In the genomic region with DNA sequence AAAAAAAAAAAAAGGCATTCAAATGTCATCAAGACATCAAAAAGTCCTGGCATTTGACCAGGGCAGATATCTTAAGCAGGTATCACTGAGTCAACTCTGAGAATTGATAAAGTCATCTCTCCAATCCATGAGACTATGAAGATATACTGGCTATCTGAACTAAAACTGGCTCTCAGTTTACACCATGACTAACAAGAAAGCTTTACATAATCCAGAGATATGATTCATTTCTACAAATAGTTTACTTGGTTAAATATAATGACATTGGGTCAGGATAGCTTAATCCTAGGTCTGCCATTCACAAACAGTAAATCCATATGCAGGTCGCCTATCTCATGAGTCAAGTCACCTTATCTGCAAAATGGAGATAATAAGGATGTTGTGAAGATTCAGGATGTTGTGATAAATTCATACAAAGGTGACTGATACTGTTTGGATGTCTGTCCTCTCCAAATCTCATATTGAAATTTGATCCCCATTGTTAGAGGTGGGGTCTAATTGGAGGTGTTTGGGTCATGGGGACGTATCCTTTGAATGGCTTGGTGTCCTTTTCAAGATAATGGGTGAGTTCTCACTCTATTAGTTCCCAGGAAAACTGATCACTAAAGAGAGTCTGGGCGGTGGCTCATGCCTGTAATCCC, we compare ENCODE assay signal across 25 cellular contexts.
A peak's percentile ranks its signal among the peaks of the same experiment; 100 is the strongest.
DNase-seq lines count a peak whose midpoint lies in the region; ATAC-seq and TF ChIP-seq lines count a peak whose summit lies in the region.
"Had no signal": no experiment of that assay in that cellular context is flagged by ENCODE, and none has a peak within 500 bp of the region (broad histone marks: within the 10 kb centered on the region; RNA-seq: fewer than 3 reads in every experiment).

No MANE protein-coding gene starts in this region.

- H3K27me3 ChIP-seq in SK-N-SH (ENCODE audit: insufficient read depth), result no peaks in the 10 kb centered on the region

- H3F3A ChIP-seq in SK-N-SH (replicated peaks; ENCODE audit: insufficient read depth), result peaks cover 4% of the 10 kb centered on the region

- TF ChIP-seq RAD21 in SK-N-SH (IDR thresholded peaks at IDR 0.05; ENCODE audit: low read length), result no peak

- no peak overlapping the region for H3K27ac ChIP-seq in SK-N-SH (ENCODE audit: low read depth in 2 of 2, low read length in 1 of 2)
- H3K27ac ChIP-seq: 22Rv1, C4-2B, KMS-11, PC-9 had no signal

- POLR2A ChIA-PET in SK-N-SH (lab: Yijun Ruan, JAX), result no interaction called here

- CTCF ChIA-PET in SK-N-SH (lab: Yijun Ruan, JAX), result no interaction called here

- no peak for ATAC-seq in SK-N-SH treated with all-trans-retinoic acid at 6 μM for 48 hours
- no peak for ATAC-seq in HG03095 (IDR thresholded peaks at IDR 0.05; ENCODE audit: unreplicated experiment)
- no peak for ATAC-seq in effector memory CD8-positive, alpha-beta T cell (replicated peaks)

- H3K27ac Mint-ChIP-seq in effector memory CD8-positive, alpha-beta T cell, result no peak overlapping the region
- H3K27ac Mint-ChIP-seq: B cell; CD8-positive, alpha-beta memory T cell had no signal

- H3K27me3 Mint-ChIP-seq in effector memory CD8-positive, alpha-beta T cell, result no peaks in the 10 kb centered on the region
- H3K27me3 Mint-ChIP-seq: B cell; CD8-positive, alpha-beta memory T cell had no signal

- H3K36me3 Mint-ChIP-seq in effector memory CD8-positive, alpha-beta T cell (ENCODE audit: insufficient read depth), result peaks cover 3% of the 10 kb centered on the region

- H3K4me3 ChIP-seq in SK-N-SH (ENCODE audit: low read depth in 2 of 2, low read length in 1 of 2), result no peak overlapping the region
- no peak overlapping the region for H3K4me3 ChIP-seq in fibroblast of mammary gland (ENCODE audit: control insufficient read depth, low read depth, low read length)
- H3K4me3 ChIP-seq: PC-9 had no signal

- H3K4me2 ChIP-seq in SK-N-SH, result no peak overlapping the region
- H3K4me2 ChIP-seq: KMS-11, PC-9 had no signal

- no peaks in the 10 kb centered on the region for H3K9me3 ChIP-seq in SK-N-SH

- no peak overlapping the region for H3K9ac ChIP-seq in SK-N-SH
- H3K9ac ChIP-seq: KMS-11 had no signal

- 94% methylated on average over 3 of the region's 3 CpGs for WGBS in SK-N-SH (ENCODE audit: low lambda C conversion rate)

- H3K4me1 Mint-ChIP-seq in effector memory CD8-positive, alpha-beta T cell (ENCODE audit: low read depth in 2 of 2), result peaks cover 6 to 8% of the 10 kb centered on the region in 2 donors

- H3K36me3 ChIP-seq in SK-N-SH (replicated peaks in 1 of 2; ENCODE audit: control insufficient read depth in 1 of 2, insufficient read depth in 2 of 2, low read length in 1 of 2), result no peaks in the 10 kb centered on the region

- peaks cover 42% of the 10 kb centered on the region for H4K20me1 ChIP-seq in SK-N-SH (ENCODE audit: insufficient read depth)

- H3K4me1 ChIP-seq in SK-N-SH (ENCODE audit: control insufficient read depth in 1 of 2, insufficient read depth in 2 of 2, low read depth in 1 of 2, low read length in 1 of 2), result no peaks in the 10 kb centered on the region

- TF ChIP-seq CTCF in SK-N-SH (IDR thresholded peaks at IDR 0.05), result no peak
- no peak for TF ChIP-seq CTCF in fibroblast of mammary gland (conservative IDR thresholded peaks at IDR 0.05; ENCODE audit: control insufficient read depth, insufficient read depth, low read depth, low read length)

- H3K79me2 ChIP-seq in SK-N-SH (ENCODE audit: insufficient read depth), result peaks cover 83% of the 10 kb centered on the region

- DNase-seq in SK-N-SH (no peak), amniotic epithelial cell (ENCODE audit: low read depth) (peak; percentile 50), fibroblast of mammary gland (ENCODE audit: low read depth) (peak; percentile 39), NCI-H524 treated with DMSO at 0.1 percent for 48 hours (lab: John Stamatoyannopoulos, UW) (no peak), CD1c-positive myeloid dendritic cell (ENCODE audit: extremely low spot score) (no peak)
- no peak for DNase-seq in effector memory CD8-positive, alpha-beta T cell
- DNase-seq: Calu3; CD8-positive, alpha-beta memory T cell; DMS153; DND-41; H7; NCI-H1092; NCI-H1417 treated with DMSO at 0.1 percent for 48 hours; NCI-H1694 treated with DMSO at 0.1 percent for 48 hours; NCI-H446 treated with DMSO at 0.1 percent for 48 hours; NCI-H526 treated with DMSO at 0.1 percent for 48 hours; PC-9; SHP77 treated with DMSO at 0.1 percent for 48 hours; SW 1271 had no signal

- no peaks in the 10 kb centered on the region for H3K9me2 ChIP-seq in SK-N-SH

- TF ChIP-seq EP300 in SK-N-SH (IDR thresholded peaks at IDR 0.05; ENCODE audit: borderline replicate concordance in 1 of 2, low read depth in 1 of 2, low read length in 1 of 2), result no peak

- no peak overlapping the region for H3K4me3 Mint-ChIP-seq in effector memory CD8-positive, alpha-beta T cell
- H3K4me3 Mint-ChIP-seq: B cell; CD8-positive, alpha-beta memory T cell had no signal

- H3K9me3 Mint-ChIP-seq in effector memory CD8-positive, alpha-beta T cell, result no peaks in the 10 kb centered on the region
- H3K9me3 Mint-ChIP-seq: CD8-positive, alpha-beta memory T cell had no signal

- no peak overlapping the region for H2AFZ ChIP-seq in SK-N-SH (ENCODE audit: low read depth)
- H2AFZ ChIP-seq: PC-9 had no signal

TF ChIP-seq in SK-N-SH, 30 proteins besides CTCF, POLR2A, EP300 and RAD21:
- TF ChIP-seq PBX3 (IDR thresholded peaks at IDR 0.05), result 0 out of 2 replicates have a peak, but pooled peaks have one; percentile 5
- TF ChIP-seq USF2 (IDR thresholded peaks at IDR 0.05; ENCODE audit: borderline replicate concordance, low read depth, low read length), result no peak
- TF ChIP-seq RXRA (IDR thresholded peaks at IDR 0.05; ENCODE audit: borderline replicate concordance, low read depth), result no peak
- TF ChIP-seq RFX5 (IDR thresholded peaks at IDR 0.05; ENCODE audit: low read length), result no peak
- TF ChIP-seq NRF1 (IDR thresholded peaks at IDR 0.05; ENCODE audit: low read depth, low read length), result no peak
- TF ChIP-seq MEF2A (IDR thresholded peaks at IDR 0.05; ENCODE audit: borderline replicate concordance, low read depth), result no peak
- TF ChIP-seq RCOR1 (IDR thresholded peaks at IDR 0.05; ENCODE audit: low read length), result no peak
- no peak for TF ChIP-seq GABPA (IDR thresholded peaks at IDR 0.05; ENCODE audit: low read depth)
- no peak for TF ChIP-seq ELF1 (IDR thresholded peaks at IDR 0.05)
- peak; percentile 21; the same call in 1 of the 2 replicates for TF ChIP-seq TCF12 (IDR thresholded peaks at IDR 0.05)
- TF ChIP-seq GATA2 (CRISPR knock-in tag; IDR thresholded peaks at IDR 0.05), result no peak
- TF ChIP-seq SIN3A (IDR thresholded peaks at IDR 0.05; ENCODE audit: borderline replicate concordance, low read depth, low read length), result no peak

TF ChIP-seq in SK-N-SH treated with all-trans-retinoic acid at 6 μM for 48 hours, 23 proteins besides CTCF, POLR2A, EP300 and RAD21 (continues in another document):
- no peak for TF ChIP-seq PATZ1 (CRISPR knock-in tag; IDR thresholded peaks at IDR 0.05; ENCODE audit: borderline replicate concordance)
- TF ChIP-seq, protein P1, sequence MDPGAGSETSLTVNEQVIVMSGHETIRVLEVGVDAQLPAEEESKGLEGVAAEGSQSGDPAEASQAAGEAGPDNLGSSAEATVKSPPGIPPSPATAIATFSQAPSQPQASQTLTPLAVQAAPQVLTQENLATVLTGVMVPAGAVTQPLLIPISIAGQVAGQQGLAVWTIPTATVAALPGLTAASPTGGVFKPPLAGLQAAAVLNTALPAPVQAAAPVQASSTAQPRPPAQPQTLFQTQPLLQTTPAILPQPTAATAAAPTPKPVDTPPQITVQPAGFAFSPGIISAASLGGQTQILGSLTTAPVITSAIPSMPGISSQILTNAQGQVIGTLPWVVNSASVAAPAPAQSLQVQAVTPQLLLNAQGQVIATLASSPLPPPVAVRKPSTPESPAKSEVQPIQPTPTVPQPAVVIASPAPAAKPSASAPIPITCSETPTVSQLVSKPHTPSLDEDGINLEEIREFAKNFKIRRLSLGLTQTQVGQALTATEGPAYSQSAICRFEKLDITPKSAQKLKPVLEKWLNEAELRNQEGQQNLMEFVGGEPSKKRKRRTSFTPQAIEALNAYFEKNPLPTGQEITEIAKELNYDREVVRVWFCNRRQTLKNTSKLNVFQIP (CRISPR knock-in tag; IDR thresholded peaks at IDR 0.05; ENCODE audit: borderline replicate concordance, low read depth), result no peak
- no peak for TF ChIP-seq ZC3H10 (CRISPR knock-in tag; IDR thresholded peaks at IDR 0.05)
- no peak for TF ChIP-seq RARB (CRISPR knock-in tag; IDR thresholded peaks at IDR 0.05)
- TF ChIP-seq ZFP30 (CRISPR knock-in tag; IDR thresholded peaks at IDR 0.05), result no peak
- no peak for TF ChIP-seq ISL1 (CRISPR knock-in tag; IDR thresholded peaks at IDR 0.05)
- no peak for TF ChIP-seq ZNF70 (CRISPR knock-in tag; IDR thresholded peaks at IDR 0.05)
- no peak for TF ChIP-seq CREB5 (CRISPR knock-in tag; IDR thresholded peaks at IDR 0.05; ENCODE audit: low read depth)
- TF ChIP-seq TOX (CRISPR knock-in tag; IDR thresholded peaks at IDR 0.05; ENCODE audit: borderline replicate concordance), result no peak
- no peak for TF ChIP-seq GLIS3 (CRISPR knock-in tag; IDR thresholded peaks at IDR 0.05)
- TF ChIP-seq BACH2 (CRISPR knock-in tag; IDR thresholded peaks at IDR 0.05; ENCODE audit: borderline replicate concordance), result no peak

Comparison
In these comparisons a context has a peak if more than half of its experiments do, and no peak if none do; other contexts are left out.
1. DNase-seq: peak in amniotic epithelial cell (single experiment) and fibroblast of mammary gland (single experiment); none in SK-N-SH (single experiment), NCI-H524 treated with DMSO at 0.1 percent for 48 hours (single experiment), effector memory CD8-positive, alpha-beta T cell (0 of 3) and CD1c-positive myeloid dendritic cell (single experiment).